Comparison of ENCODE assay signal across 1 cellular context in genomic region chr9:87270241-87271234, GRCh38.
TF ChIP-seq lines count a peak whose summit lies in the region.

No MANE protein-coding gene starts in this region.

TF ChIP-seq in HepG2, 621 proteins besides CTCF, POLR2A, EP300 and RAD21 (continued from another document):
- TF ChIP-seq IKZF4 (CRISPR knock-in tag; IDR thresholded peaks at IDR 0.05; ENCODE audit: borderline replicate concordance, low read depth, not compliant biosample characterization) (no peak), ZNF670 (CRISPR knock-in tag; IDR thresholded peaks at IDR 0.05; ENCODE audit: borderline replicate concordance) (no peak), CCAR2 (optimal IDR thresholded peaks at IDR 0.05; ENCODE audit: low read depth, low read length) (no peak), CREB1 (IDR thresholded peaks at IDR 0.05) (peak; percentile 62), CREB1 (CRISPR knock-in tag; IDR thresholded peaks at IDR 0.05) (no peak), MLX (CRISPR knock-in tag; IDR thresholded peaks at IDR 0.05) (no peak), ZC3H4 (CRISPR knock-in tag; IDR thresholded peaks at IDR 0.05; ENCODE audit: borderline replicate concordance) (no peak), TCF12 (IDR thresholded peaks at IDR 0.05) (no peak), TCF12 (CRISPR knock-in tag; IDR thresholded peaks at IDR 0.05) (no peak), ZNF276 (CRISPR knock-in tag; IDR thresholded peaks at IDR 0.05; ENCODE audit: low read depth) (no peak), ZNF629 (CRISPR knock-in tag; conservative IDR thresholded peaks at IDR 0.05) (peak; percentile 59; the same call in 1 of the 2 replicates), HNRNPH1 (optimal IDR thresholded peaks at IDR 0.05; ENCODE audit: low read depth, low read length) (no peak)
